In the genomic region with DNA sequence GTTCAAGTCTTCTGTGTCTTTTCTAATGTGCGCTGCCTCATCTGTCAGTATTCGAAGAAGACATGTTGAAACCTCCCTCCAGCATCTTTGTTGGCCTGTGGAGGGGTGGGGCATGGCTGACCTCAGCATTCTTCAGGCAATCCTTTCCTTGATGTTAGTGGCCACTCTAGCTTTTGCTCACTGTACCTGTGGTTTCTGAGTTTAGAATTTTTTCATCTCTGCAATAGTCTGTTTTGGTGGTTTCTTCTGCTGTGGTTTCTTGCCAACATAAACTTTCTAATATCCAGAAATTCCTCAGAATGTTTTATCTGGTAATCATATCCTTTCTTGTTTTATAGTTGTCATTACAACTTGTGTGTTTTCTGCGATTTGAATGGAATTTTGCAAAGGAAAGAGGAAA, we compare ENCODE assay signal across 18 cellular contexts.
A peak's percentile ranks its signal among the peaks of the same experiment; 100 is the strongest.
DNase-seq lines count a peak whose midpoint lies in the region; ATAC-seq, FAIRE-seq and TF ChIP-seq lines count a peak whose summit lies in the region.
"Had no signal": no experiment of that assay in that cellular context is flagged by ENCODE, and none has a peak within 500 bp of the region (broad histone marks: within the 10 kb centered on the region; RNA-seq: fewer than 3 reads in every experiment).

No MANE protein-coding gene starts in this region.

- H3K4me3 Mint-ChIP-seq in astrocyte (ENCODE audit: unreplicated experiment) (no peak overlapping the region), progenitor cell of endocrine pancreas (ENCODE audit: low read depth) (no peak overlapping the region)
- H3K4me3 Mint-ChIP-seq: activated CD8-positive, alpha-beta memory T cell treated with anti-CD3 and anti-CD28 coated beads, Interleukin-2, amount 10 ng/mL, durations not matched to agents 7 days and 5 days; activated naive CD8-positive, alpha-beta T cell had no signal

- no peak for TF ChIP-seq CTCF in astrocyte (IDR thresholded peaks at IDR 0.05; ENCODE audit: insufficient read depth, low read depth, low read length)
- TF ChIP-seq CTCF in progenitor cell of endocrine pancreas (IDR thresholded peaks at IDR 0.05; ENCODE audit: unreplicated experiment): no peak

- peaks cover 9% of the 10 kb centered on the region for H3K4me1 ChIP-seq in astrocyte (ENCODE audit: insufficient read depth, low read length)
- H3K4me1 ChIP-seq: uterus had no signal

- H3K9me3 ChIP-seq in astrocyte (ENCODE audit: insufficient read depth, low read depth, low read length): peaks cover 2% of the 10 kb centered on the region
- H3K9me3 ChIP-seq: uterus had no signal

- FAIRE-seq in astrocyte (lab: Jason Lieb, UNC): peak; percentile 89

- H3K27me3 Mint-ChIP-seq in astrocyte (ENCODE audit: low read depth, unreplicated experiment): peaks cover 2% of the 10 kb centered on the region
- peaks cover 6% of the 10 kb centered on the region for H3K27me3 Mint-ChIP-seq in progenitor cell of endocrine pancreas

- peaks cover 3% of the 10 kb centered on the region for H3K9me3 Mint-ChIP-seq in astrocyte (ENCODE audit: unreplicated experiment)
- H3K9me3 Mint-ChIP-seq in progenitor cell of endocrine pancreas (ENCODE audit: low read depth): no peaks in the 10 kb centered on the region

- H3K9ac ChIP-seq in astrocyte (ENCODE audit: low read length): no peak overlapping the region

- peaks cover 5% of the 10 kb centered on the region for H3K27me3 ChIP-seq in astrocyte (ENCODE audit: insufficient read depth, low read length)
- H3K27me3 ChIP-seq: uterus had no signal

- DNase-seq in AG08395 (ENCODE audit: low spot score) (peak; percentile 26), HS-27A (ENCODE audit: low read depth) (peak; percentile 71), astrocyte (ENCODE audit: low read depth) (peak; percentile 96), iris pigment epithelial cell (ENCODE audit: low read depth) (peak; percentile 95), progenitor cell of endocrine pancreas (ENCODE audit: low spot score, unreplicated experiment) (no peak), C1 segment of cervical spinal cord (lab: John Stamatoyannopoulos, UW) (no peak), hypothalamus (lab: John Stamatoyannopoulos, UW) (no peak)
- DNase-seq: activated CD8-positive, alpha-beta memory T cell treated with anti-CD3 and anti-CD28 coated beads, Interleukin-2, amount 10 ng/mL, durations not matched to agents 7 days and 5 days; DND-41; head of caudate nucleus; left ventricle myocardium superior; NCI-H146; NCI-H526 treated with DMSO at 0.1 percent for 48 hours; nucleus accumbens; uterus had no signal

- no peaks in the 10 kb centered on the region for H3K79me2 ChIP-seq in astrocyte (ENCODE audit: insufficient read depth, low read length)

- no peaks in the 10 kb centered on the region for H3K36me3 ChIP-seq in astrocyte (ENCODE audit: insufficient read depth, low read length)
- H3K36me3 ChIP-seq: uterus had no signal

- no peak for ATAC-seq in HG03565 (IDR thresholded peaks at IDR 0.05; ENCODE audit: unreplicated experiment)
- ATAC-seq: activated CD8-positive, alpha-beta memory T cell treated with anti-CD3 and anti-CD28 coated beads, Interleukin-2, amount 10 ng/mL, durations not matched to agents 7 days and 5 days; left ventricle myocardium superior; Right ventricle myocardium inferior had no signal

- H3K36me3 Mint-ChIP-seq in astrocyte (ENCODE audit: low read depth, unreplicated experiment) (no peaks in the 10 kb centered on the region), progenitor cell of endocrine pancreas (ENCODE audit: insufficient read depth) (no peaks in the 10 kb centered on the region)
- H3K36me3 Mint-ChIP-seq: activated CD8-positive, alpha-beta memory T cell treated with anti-CD3 and anti-CD28 coated beads, Interleukin-2, amount 10 ng/mL, durations not matched to agents 7 days and 5 days; activated naive CD8-positive, alpha-beta T cell had no signal

- peaks cover 16% of the 10 kb centered on the region for H3K4me1 Mint-ChIP-seq in astrocyte (ENCODE audit: low read depth, unreplicated experiment)
- H3K4me1 Mint-ChIP-seq in progenitor cell of endocrine pancreas (ENCODE audit: low read depth): no peaks in the 10 kb centered on the region
- H3K4me1 Mint-ChIP-seq: activated CD8-positive, alpha-beta memory T cell treated with anti-CD3 and anti-CD28 coated beads, Interleukin-2, amount 10 ng/mL, durations not matched to agents 7 days and 5 days had no signal

- no peak overlapping the region for H3K4me3 ChIP-seq in astrocyte (ENCODE audit: insufficient read depth, low read depth, low read length)
- H3K4me3 ChIP-seq: uterus had no signal

- H3K27ac ChIP-seq in astrocyte (ENCODE audit: low read depth, low read length): no peak overlapping the region
- H3K27ac ChIP-seq: uterus had no signal

- H3K27ac Mint-ChIP-seq in astrocyte (ENCODE audit: unreplicated experiment) (no peak overlapping the region), progenitor cell of endocrine pancreas (no peak overlapping the region)
- H3K27ac Mint-ChIP-seq: activated CD8-positive, alpha-beta memory T cell treated with anti-CD3 and anti-CD28 coated beads, Interleukin-2, amount 10 ng/mL, durations not matched to agents 7 days and 5 days; activated naive CD8-positive, alpha-beta T cell had no signal

- H4K20me1 ChIP-seq in astrocyte (ENCODE audit: insufficient read depth, low read length): peaks cover 5% of the 10 kb centered on the region

- H2AFZ ChIP-seq in astrocyte (ENCODE audit: low read depth, low read length): no peak overlapping the region

- peak overlapping the region; percentile 54 for H3K4me2 ChIP-seq in astrocyte (ENCODE audit: low read length)

Comparison
In these comparisons a context has a peak if more than half of its experiments do, and no peak if none do; other contexts are left out.
1. DNase-seq: peak in AG08395 (single experiment), HS-27A (single experiment), astrocyte (single experiment) and iris pigment epithelial cell (single experiment); none in progenitor cell of endocrine pancreas (single experiment), C1 segment of cervical spinal cord (0 of 14) and hypothalamus (0 of 51).